8 cellular contexts compared by ENCODE assay signal in genomic region chr6:18154507-18155272, GRCh38. TPM values are rescaled to one million over a fixed set of nuclear protein-coding genes. Genes with fewer than 3 reads are reported as not detected.
DNase-seq lines count a peak whose midpoint lies in the region; ATAC-seq and TF ChIP-seq lines count a peak whose summit lies in the region.

Gene TPMT (minus strand): TSS chr6:18155077. CDS start chr6:18149127, 5,950 bp downstream.

- TF ChIP-seq POLR2A in upper lobe of left lung (IDR thresholded peaks at IDR 0.05), result peak in 3 of 4 donors; percentile 67 to 81 (median 76)

- H3K27ac ChIP-seq in HUES64 (ENCODE audit: low read depth, low read length) (peak within 1 kb of the TSS; percentile 50; the same call in 1 of the 2 replicates), RWPE1 (peak within 1 kb of the TSS; percentile 90), mesodermal cell (ENCODE audit: low read depth, low read length, severe bottlenecking) (peak within 1 kb of the TSS; percentile 84), upper lobe of left lung (peak within 1 kb of the TSS; percentile 91 to 96 (median 93))

- CTCF ChIA-PET in RWPE1 (lab: Yijun Ruan, JAX), result no interaction called here

- ATAC-seq in GM21619 (IDR thresholded peaks at IDR 0.05; ENCODE audit: unreplicated experiment) (peak; percentile 54), upper lobe of left lung (ENCODE audit: low FRiP score in 2 of 2) (no peak)

- in situ Hi-C loops in GM13977 (cut with MboI; ENCODE audit: low pct_unique_long_range_greater_than_20kb, low sequenced_read_pairs, unreplicated experiment), result no loop called here

- no peak for TF ChIP-seq CTCF in RWPE1 (conservative IDR thresholded peaks at IDR 0.05; ENCODE audit: low read depth)
- no peak for TF ChIP-seq CTCF in upper lobe of left lung (IDR thresholded peaks at IDR 0.05)
- TF ChIP-seq CTCF in GM13977 (IDR thresholded peaks at IDR 0.05; ENCODE audit: extremely low read depth, insufficient read depth, missing control alignments), result no peak

- H3K9me3 ChIP-seq in HUES64 (ENCODE audit: insufficient read depth, low read depth, low read length) (no peaks in the 10 kb centered on the region), mesodermal cell (ENCODE audit: control insufficient read depth, low read length) (no peaks in the 10 kb centered on the region), upper lobe of left lung (no peaks in the 10 kb centered on the region)

- H3K4me3 ChIP-seq in GM08714 (ENCODE audit: low read length) (peak within 1 kb of the TSS; percentile 94), HUES64 (ENCODE audit: low read length) (peak within 1 kb of the TSS; percentile 91), mesodermal cell (ENCODE audit: extremely low read depth, insufficient read depth, low read length, poor library complexity, severe bottlenecking) (peak within 1 kb of the TSS; percentile 91), upper lobe of left lung (peak within 1 kb of the TSS; percentile 92 to 99 (median 96))

- H3K9ac ChIP-seq in HUES64 (ENCODE audit: low read depth, low read length), result peak within 1 kb of the TSS; percentile 78

- H3K27me3 ChIP-seq in HUES64 (ENCODE audit: insufficient read depth, low read length) (no peaks in the 10 kb centered on the region), upper lobe of left lung (no peaks in the 10 kb centered on the region)

- DNase-seq in RWPE1 (ENCODE audit: low spot score) (no peak), ecto neural progenitor cell (ENCODE audit: low spot score) (peak; percentile 99), upper lobe of left lung (peak; percentile 99), GM13977 (ENCODE audit: low spot score) (no peak)

- H3K36me3 ChIP-seq in HUES64 (ENCODE audit: insufficient read depth, low read length) (peaks cover 2% of the 10 kb centered on the region), mesodermal cell (ENCODE audit: control insufficient read depth, insufficient read depth, low read length) (no peaks in the 10 kb centered on the region), upper lobe of left lung (peaks cover 0 to 1% (median 0%) of the 10 kb centered on the region in 4 donors)

- POLR2A ChIA-PET in RWPE1 (lab: Yijun Ruan, JAX; ENCODE audit: low non-redundant PET), result interaction anchor here (0.6 kb wide), 1 partner anchor 63 kb away, joined by 6 read pairs; no protein-coding TSS in a partner anchor

- H3K4me1 ChIP-seq in HUES64 (ENCODE audit: insufficient read depth, low read length) (peaks cover 16% of the 10 kb centered on the region), mesodermal cell (ENCODE audit: control insufficient read depth, insufficient read depth, low read length, poor library complexity, severe bottlenecking) (peaks cover 21% of the 10 kb centered on the region), upper lobe of left lung (peaks cover 19 to 27% (median 23%) of the 10 kb centered on the region in 4 donors)

- no peak for TF ChIP-seq EP300 in upper lobe of left lung (IDR thresholded peaks at IDR 0.05)

- WGBS in HUES64, result under 1% methylated on average over 52 of the region's 54 CpGs
- 0 to 1% methylated on average over 24 to 26 of the region's 54 CpGs for WGBS in mesodermal cell (ENCODE audit: insufficient coverage in 2 of 2), 2 experiments
- 0% methylated on average over 15 to 47 of the region's 54 CpGs for WGBS in upper lobe of left lung, 2 donors

RNA-seq across cellular contexts. Expression of gene TPMT, which starts in this region (rescaled TPM):
- polyA plus RNA-seq in HUES64 (2013, experiment 1 of 2), result 14.4 TPM
- polyA plus RNA-seq in HUES64 (2013, experiment 2 of 2), result 16.7 TPM
- 11.0 TPM for polyA plus RNA-seq in mesodermal cell (2013, experiment 1 of 2)
- 12.4 TPM for polyA plus RNA-seq in mesodermal cell (2013, experiment 2 of 2)
- total RNA-seq in upper lobe of left lung, result 10 to 100 TPM in 4 of 6 donors, 1 to 10 TPM in 2; 5.2 to 12.2 (median 10.7) TPM

Comparison
In these comparisons a context has a peak if more than half of its experiments do, and no peak if none do; other contexts are left out.
1. DNase-seq: peak in ecto neural progenitor cell (single experiment) and upper lobe of left lung (2 of 2); none in RWPE1 (single experiment) and GM13977 (single experiment).
2. Peak in every context shown above with its lines, with median percentiles within 50 percentile points of each other: H3K4me3 ChIP-seq and H3K27ac ChIP-seq.